Comparison of ENCODE assay signal across 8 cellular contexts in genomic region chr4:125085-125820, GRCh38. TPM values are rescaled to one million over a fixed set of nuclear protein-coding genes. Genes with fewer than 3 reads are reported as not detected.
DNase-seq lines count a peak whose midpoint lies in the region; ATAC-seq, FAIRE-seq and TF ChIP-seq lines count a peak whose summit lies in the region.

No MANE protein-coding gene starts in this region.

- DNase-seq in NCI-H1436 (lab: John Stamatoyannopoulos, UW) (peak; percentile 12), NCI-H1436 treated with DMSO at 0.1 percent for 48 hours (lab: John Stamatoyannopoulos, UW) (no peak), Panc1 (ENCODE audit: low read depth, low spot score) (no peak), bronchial epithelial cell (ENCODE audit: low read depth) (peak; percentile 41), inferior parietal cortex (ENCODE audit: extremely low spot score) (peak; percentile 8)
- peak; percentile 47 for DNase-seq in stimulated activated CD4-positive, alpha-beta T cell treated with anti-CD3 and anti-CD28 coated beads, Interleukin-15, amount 100 ng/mL, for 24 hours

- no peaks in the 10 kb centered on the region; the same call in 1 of the 2 replicates for H3K36me3 ChIP-seq in Panc1 (ENCODE audit: control insufficient read depth, insufficient read depth, low read length)
- peaks cover 2% of the 10 kb centered on the region for H3K36me3 ChIP-seq in bronchial epithelial cell (ENCODE audit: control insufficient read depth, insufficient read depth, low read length)

- peak overlapping the region; percentile 55 to 84 for H3K4me3 ChIP-seq in Panc1 (ENCODE audit: low read depth in 2 of 2, low read length in 2 of 2)
- peak overlapping the region; percentile 66 for H3K4me3 ChIP-seq in bronchial epithelial cell (ENCODE audit: low read depth, low read length)

- in situ Hi-C loops in Panc1 (cut with HindIII; ENCODE audit: low pct_unique_long_range_greater_than_20kb, low sequenced_read_pairs), result no loop called here

- peak overlapping the region; percentile 93 for H3K27ac ChIP-seq in Panc1 (ENCODE audit: low read length)

- peak; percentile 12 for ATAC-seq in HG02938 (IDR thresholded peaks at IDR 0.05; ENCODE audit: unreplicated experiment)
- ATAC-seq in Panc1, result peak; percentile 66
- ATAC-seq in GM18520 (IDR thresholded peaks at IDR 0.05; ENCODE audit: unreplicated experiment), result no peak

- BruUV-seq in Panc1 (replicated peaks; lab: Mats Ljungman, UMichigan), result no TSS peak

- H3K9me3 ChIP-seq in Panc1 (ENCODE audit: control insufficient read depth, insufficient read depth, low read depth, low read length), result peaks cover 5% of the 10 kb centered on the region; the same call in 1 of the 2 replicates

- no peaks in the 10 kb centered on the region for H3K27me3 ChIP-seq in Panc1 (ENCODE audit: control insufficient read depth, insufficient read depth, low read length)
- no peaks in the 10 kb centered on the region for H3K27me3 ChIP-seq in bronchial epithelial cell (ENCODE audit: control insufficient read depth, insufficient read depth, low read length)

- intact Hi-C loops in Panc1 (cut with micrococcal nuclease; ENCODE audit: unreplicated experiment), result no loop called here

- FAIRE-seq in bronchial epithelial cell (lab: Jason Lieb, UNC), result no peak

- H3K4me1 ChIP-seq in Panc1 (ENCODE audit: control insufficient read depth, insufficient read depth, low read length), result no peaks in the 10 kb centered on the region

- POLR2A ChIA-PET in Panc1 (lab: Charles Lee), result no interaction called here

- CTCF ChIA-PET in Panc1 (lab: Charles Lee), result no interaction called here

- no peak for TF ChIP-seq CTCF in Panc1 (IDR thresholded peaks at IDR 0.05)
- no peak for TF ChIP-seq CTCF in bronchial epithelial cell (IDR thresholded peaks at IDR 0.05; ENCODE audit: insufficient read depth, low read length, severe bottlenecking)

RNA-seq across cellular contexts. Expression of gene ZNF718, which starts 1.0 kb away (rescaled TPM):
- 3.6 TPM for total RNA-seq in Panc1 (2021; ENCODE audit: unreplicated experiment)
- polyA plus RNA-seq in Panc1 (2012; ENCODE audit: insufficient read length), result 0.90 TPM
- total RNA-seq in bronchial epithelial cell, result 5.5 and 6.7 TPM in 2 replicates

Comparison
In these comparisons a context has a peak if more than half of its experiments do, and no peak if none do; other contexts are left out.
1. DNase-seq: peak in NCI-H1436 (single experiment), bronchial epithelial cell (single experiment), inferior parietal cortex (single experiment) and stimulated activated CD4-positive, alpha-beta T cell treated with anti-CD3 and anti-CD28 coated beads, Interleukin-15, amount 100 ng/mL, for 24 hours (single experiment); none in NCI-H1436 treated with DMSO at 0.1 percent for 48 hours (single experiment) and Panc1 (single experiment).